Comparison of ENCODE assay signal across 1 cellular context in the genomic region with DNA sequence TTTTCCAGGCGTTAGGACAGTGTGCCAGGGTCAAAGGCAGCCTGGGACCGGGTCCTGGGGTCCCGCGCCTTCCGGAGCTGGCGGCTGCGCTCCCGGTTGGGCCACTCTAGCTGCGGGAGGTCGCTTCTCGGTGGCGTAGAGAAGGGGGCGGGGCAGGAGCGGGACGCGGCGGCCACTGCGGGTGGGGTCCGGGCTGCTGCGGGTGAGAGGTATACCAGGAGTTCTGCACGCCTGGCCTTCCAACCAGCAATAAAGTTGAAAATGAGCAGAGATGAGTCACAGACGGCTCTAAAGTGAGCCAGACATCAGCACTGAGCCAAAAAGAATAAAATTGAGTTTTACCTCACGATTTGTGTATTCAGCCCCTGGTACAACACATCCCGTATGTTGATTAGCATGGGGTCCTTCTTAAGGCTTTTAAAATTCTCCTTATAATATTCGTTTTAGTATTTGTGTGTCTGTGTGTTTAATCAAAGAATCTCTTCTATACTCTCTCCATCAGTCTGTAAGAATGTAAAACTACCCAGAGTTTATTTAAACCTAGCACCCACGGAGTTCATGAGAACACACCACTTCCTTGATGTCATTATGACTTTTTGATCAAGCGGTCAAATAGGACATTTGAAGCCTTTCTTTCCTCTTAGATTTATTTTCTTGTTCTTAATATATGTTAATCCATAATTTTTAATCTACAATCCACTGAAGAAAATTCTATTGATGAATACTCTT.
TF ChIP-seq lines count a peak whose summit lies in the region.

C1GALT1C1L (minus strand) TSS at position 108 of the 729 bp plus-strand sequence; CDS start at position 1, 107 bp downstream.

TF ChIP-seq in HepG2, 621 proteins besides CTCF, POLR2A, EP300 and RAD21 (continued from another document and continues in another):
- TF ChIP-seq, protein P1, sequence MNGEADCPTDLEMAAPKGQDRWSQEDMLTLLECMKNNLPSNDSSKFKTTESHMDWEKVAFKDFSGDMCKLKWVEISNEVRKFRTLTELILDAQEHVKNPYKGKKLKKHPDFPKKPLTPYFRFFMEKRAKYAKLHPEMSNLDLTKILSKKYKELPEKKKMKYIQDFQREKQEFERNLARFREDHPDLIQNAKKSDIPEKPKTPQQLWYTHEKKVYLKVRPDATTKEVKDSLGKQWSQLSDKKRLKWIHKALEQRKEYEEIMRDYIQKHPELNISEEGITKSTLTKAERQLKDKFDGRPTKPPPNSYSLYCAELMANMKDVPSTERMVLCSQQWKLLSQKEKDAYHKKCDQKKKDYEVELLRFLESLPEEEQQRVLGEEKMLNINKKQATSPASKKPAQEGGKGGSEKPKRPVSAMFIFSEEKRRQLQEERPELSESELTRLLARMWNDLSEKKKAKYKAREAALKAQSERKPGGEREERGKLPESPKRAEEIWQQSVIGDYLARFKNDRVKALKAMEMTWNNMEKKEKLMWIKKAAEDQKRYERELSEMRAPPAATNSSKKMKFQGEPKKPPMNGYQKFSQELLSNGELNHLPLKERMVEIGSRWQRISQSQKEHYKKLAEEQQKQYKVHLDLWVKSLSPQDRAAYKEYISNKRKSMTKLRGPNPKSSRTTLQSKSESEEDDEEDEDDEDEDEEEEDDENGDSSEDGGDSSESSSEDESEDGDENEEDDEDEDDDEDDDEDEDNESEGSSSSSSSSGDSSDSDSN (CRISPR knock-in tag; IDR thresholded peaks at IDR 0.05) = peak; percentile 66
- TF ChIP-seq ZNF207 (IDR thresholded peaks at IDR 0.05; ENCODE audit: borderline replicate concordance) (no peak), TBX2 (CRISPR knock-in tag; IDR thresholded peaks at IDR 0.05; ENCODE audit: borderline replicate concordance) (peak; percentile 59; the same call in 1 of the 2 replicates), CC2D1A (CRISPR knock-in tag; IDR thresholded peaks at IDR 0.05) (no peak), FOSL1 (CRISPR knock-in tag; IDR thresholded peaks at IDR 0.05; ENCODE audit: borderline replicate concordance) (no peak), AHDC1 (CRISPR knock-in tag; IDR thresholded peaks at IDR 0.05; ENCODE audit: borderline replicate concordance) (peak; percentile 29; the same call in 1 of the 2 replicates), KLF15 (CRISPR knock-in tag; IDR thresholded peaks at IDR 0.05; ENCODE audit: borderline replicate concordance) (no peak), ZNF512B (CRISPR knock-in tag; IDR thresholded peaks at IDR 0.05; ENCODE audit: borderline replicate concordance) (no peak), ZEB1 (IDR thresholded peaks at IDR 0.05; ENCODE audit: insufficient replicate concordance, low read depth) (no peak), REL (CRISPR knock-in tag; conservative IDR thresholded peaks at IDR 0.05) (no peak), ARNTL (CRISPR knock-in tag; IDR thresholded peaks at IDR 0.05) (no peak), PHB2 (IDR thresholded peaks at IDR 0.05; ENCODE audit: partially characterized antibody) (no peak), MAZ (IDR thresholded peaks at IDR 0.05; ENCODE audit: borderline replicate concordance, low read depth, low read length) (0 out of 2 replicates have a peak, but pooled peaks have one; percentile 40), MAZ (CRISPR knock-in tag; IDR thresholded peaks at IDR 0.05; ENCODE audit: low read depth) (peak; percentile 76), ZNF891 (CRISPR knock-in tag; IDR thresholded peaks at IDR 0.05) (no peak), DMAP1 (CRISPR knock-in tag; IDR thresholded peaks at IDR 0.05) (peak; percentile 64), PHF21A (CRISPR knock-in tag; IDR thresholded peaks at IDR 0.05) (peak; percentile 42; the same call in 1 of the 2 replicates), ZNF550 (CRISPR knock-in tag; IDR thresholded peaks at IDR 0.05; ENCODE audit: borderline replicate concordance) (no peak), REPIN1 (CRISPR knock-in tag; IDR thresholded peaks at IDR 0.05; ENCODE audit: borderline replicate concordance, low read depth) (peak; percentile 83), ARID4A (CRISPR knock-in tag; IDR thresholded peaks at IDR 0.05; ENCODE audit: borderline replicate concordance) (peak; percentile 55; the same call in 1 of the 2 replicates), ZNF136 (CRISPR knock-in tag; IDR thresholded peaks at IDR 0.05; ENCODE audit: low read depth) (no peak), MIXL1 (CRISPR knock-in tag; IDR thresholded peaks at IDR 0.05) (no peak)
- TF ChIP-seq, protein P2, sequence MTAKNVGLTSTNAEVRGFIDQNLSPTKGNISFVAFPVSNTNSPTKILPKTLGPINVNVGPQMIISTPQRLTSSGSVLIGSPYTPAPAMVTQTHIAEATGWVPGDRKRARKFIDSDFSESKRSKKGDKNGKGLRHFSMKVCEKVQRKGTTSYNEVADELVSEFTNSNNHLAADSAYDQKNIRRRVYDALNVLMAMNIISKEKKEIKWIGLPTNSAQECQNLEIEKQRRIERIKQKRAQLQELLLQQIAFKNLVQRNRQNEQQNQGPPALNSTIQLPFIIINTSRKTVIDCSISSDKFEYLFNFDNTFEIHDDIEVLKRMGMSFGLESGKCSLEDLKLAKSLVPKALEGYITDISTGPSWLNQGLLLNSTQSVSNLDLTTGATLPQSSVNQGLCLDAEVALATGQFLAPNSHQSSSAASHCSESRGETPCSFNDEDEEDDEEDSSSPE (CRISPR knock-in tag; IDR thresholded peaks at IDR 0.05) = no peak
- TF ChIP-seq, protein P3, sequence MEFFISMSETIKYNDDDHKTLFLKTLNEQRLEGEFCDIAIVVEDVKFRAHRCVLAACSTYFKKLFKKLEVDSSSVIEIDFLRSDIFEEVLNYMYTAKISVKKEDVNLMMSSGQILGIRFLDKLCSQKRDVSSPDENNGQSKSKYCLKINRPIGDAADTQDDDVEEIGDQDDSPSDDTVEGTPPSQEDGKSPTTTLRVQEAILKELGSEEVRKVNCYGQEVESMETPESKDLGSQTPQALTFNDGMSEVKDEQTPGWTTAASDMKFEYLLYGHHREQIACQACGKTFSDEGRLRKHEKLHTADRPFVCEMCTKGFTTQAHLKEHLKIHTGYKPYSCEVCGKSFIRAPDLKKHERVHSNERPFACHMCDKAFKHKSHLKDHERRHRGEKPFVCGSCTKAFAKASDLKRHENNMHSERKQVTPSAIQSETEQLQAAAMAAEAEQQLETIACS (CRISPR knock-in tag; IDR thresholded peaks at IDR 0.05) = peak; percentile 21; the same call in 1 of the 2 replicates
- TF ChIP-seq, protein P4, sequence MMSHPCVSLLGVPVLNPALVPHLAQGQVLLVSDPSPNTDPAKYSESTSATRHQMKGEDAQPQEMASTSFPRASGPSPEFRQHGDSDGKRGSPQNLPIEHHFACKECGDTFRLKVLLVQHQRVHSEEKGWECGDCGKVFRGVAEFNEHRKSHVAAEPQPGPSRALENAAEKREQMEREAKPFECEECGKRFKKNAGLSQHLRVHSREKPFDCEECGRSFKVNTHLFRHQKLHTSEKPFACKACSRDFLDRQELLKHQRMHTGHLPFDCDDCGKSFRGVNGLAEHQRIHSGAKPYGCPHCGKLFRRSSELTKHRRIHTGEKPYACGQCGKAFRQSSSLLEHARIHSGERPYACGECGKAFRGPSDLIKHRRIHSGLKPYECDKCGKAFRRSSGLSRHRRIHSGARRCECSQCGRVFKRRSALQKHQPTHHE (CRISPR knock-in tag; IDR thresholded peaks at IDR 0.05; ENCODE audit: borderline replicate concordance) = 0 out of 2 replicates have a peak, but pooled peaks have one; percentile 44
- TF ChIP-seq, protein P5, sequence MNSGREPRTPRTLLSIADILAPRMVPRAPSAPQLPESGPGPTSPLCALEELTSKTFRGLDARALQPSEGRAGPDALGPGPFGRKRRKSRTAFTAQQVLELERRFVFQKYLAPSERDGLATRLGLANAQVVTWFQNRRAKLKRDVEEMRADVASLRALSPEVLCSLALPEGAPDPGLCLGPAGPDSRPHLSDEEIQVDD (CRISPR knock-in tag; IDR thresholded peaks at IDR 0.05; ENCODE audit: borderline replicate concordance) = no peak
- TF ChIP-seq, protein P6, sequence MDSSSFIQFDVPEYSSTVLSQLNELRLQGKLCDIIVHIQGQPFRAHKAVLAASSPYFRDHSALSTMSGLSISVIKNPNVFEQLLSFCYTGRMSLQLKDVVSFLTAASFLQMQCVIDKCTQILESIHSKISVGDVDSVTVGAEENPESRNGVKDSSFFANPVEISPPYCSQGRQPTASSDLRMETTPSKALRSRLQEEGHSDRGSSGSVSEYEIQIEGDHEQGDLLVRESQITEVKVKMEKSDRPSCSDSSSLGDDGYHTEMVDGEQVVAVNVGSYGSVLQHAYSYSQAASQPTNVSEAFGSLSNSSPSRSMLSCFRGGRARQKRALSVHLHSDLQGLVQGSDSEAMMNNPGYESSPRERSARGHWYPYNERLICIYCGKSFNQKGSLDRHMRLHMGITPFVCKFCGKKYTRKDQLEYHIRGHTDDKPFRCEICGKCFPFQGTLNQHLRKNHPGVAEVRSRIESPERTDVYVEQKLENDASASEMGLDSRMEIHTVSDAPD (CRISPR knock-in tag; IDR thresholded peaks at IDR 0.05) = 0 out of 2 replicates have a peak, but pooled peaks have one; percentile 29
